ENCODE assay signal across 25 cellular contexts in the genomic region with DNA sequence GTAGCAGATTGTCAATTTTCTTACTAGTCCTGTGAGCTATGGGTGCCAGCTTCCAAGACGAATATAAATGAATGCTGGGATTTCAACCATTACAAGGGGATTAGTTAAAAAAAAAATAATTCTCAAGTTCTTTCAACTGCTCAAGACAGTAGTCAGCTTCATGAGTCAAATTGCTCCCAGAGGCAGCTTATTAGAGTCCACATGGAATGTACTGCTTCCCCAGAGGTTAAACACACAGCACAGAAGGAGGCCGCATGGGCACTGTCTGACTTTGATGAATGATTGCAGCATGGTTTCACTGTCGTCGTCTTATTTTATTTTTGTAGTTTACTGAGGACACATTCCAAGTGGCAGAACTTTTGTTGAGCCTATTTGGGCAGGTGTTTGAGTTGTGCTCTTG.
"Had no signal": no experiment of that assay in that cellular context is flagged by ENCODE, and none has a peak within 500 bp of the region (broad histone marks: within the 10 kb centered on the region; RNA-seq: fewer than 3 reads in every experiment).

No MANE protein-coding gene starts in this region.

- H3K4me3 ChIP-seq: coronary artery, hepatocyte, lung, neural progenitor cell, ovary, spleen, testis, tibial nerve had no signal

- H3K27me3 ChIP-seq: hepatocyte, neural progenitor cell, ovary, spleen, testis, tibial nerve had no signal

- H2AFZ ChIP-seq: hepatocyte, neural progenitor cell had no signal

- H3K9ac ChIP-seq: neural progenitor cell had no signal

- H3K36me3 ChIP-seq: neural progenitor cell, ovary, spleen, tibial nerve had no signal

- H3K27ac ChIP-seq: coronary artery, hepatocyte, neural progenitor cell, ovary, spleen, testis, tibial nerve had no signal

- DNase-seq: effector CD4-positive, alpha-beta T cell; endodermal cell; erythroblast; foreskin melanocyte; head of caudate nucleus; kidney; left cardiac atrium; left ventricle myocardium superior; mesenchymal stem cell; naive thymus-derived CD8-positive, alpha-beta T cell; nucleus accumbens; ovary; right cardiac atrium; spleen; stimulated activated CD4-positive, alpha-beta T cell treated with anti-CD3 and anti-CD28 coated beads, Interleukin-15, amount 100 ng/mL, for 24 hours; stimulated activated CD4-positive, alpha-beta T cell treated with anti-CD3 and anti-CD28 coated beads, Interleukin-1b, Interleukin-23, amount 100 ng/mL, for 48 hours; stimulated activated CD4-positive, alpha-beta T cell treated with anti-CD3 and anti-CD28 coated beads, Interleukin-4, amount 100 ng/mL, for 4 hours; stimulated activated naive B cell treated with anti-CD40 and anti-IgM and Interleukin-4, amounts not matched to agents 10 μg/mL and 1 μg/mL and 100 μg/mL, for 72 hours; stimulated activated naive CD8-positive, alpha-beta T cell treated with anti-CD3 and anti-CD28 coated beads, Interleukin-15, amount 100 ng/mL, for 72 hours; testis had no signal

- H3K9me3 ChIP-seq: ovary, spleen, testis, tibial nerve had no signal

- H3K4me2 ChIP-seq: hepatocyte, neural progenitor cell had no signal

- H3K79me2 ChIP-seq: hepatocyte had no signal

- H3K4me1 ChIP-seq: neural progenitor cell, spleen, testis, tibial nerve had no signal
